In the genomic region with DNA sequence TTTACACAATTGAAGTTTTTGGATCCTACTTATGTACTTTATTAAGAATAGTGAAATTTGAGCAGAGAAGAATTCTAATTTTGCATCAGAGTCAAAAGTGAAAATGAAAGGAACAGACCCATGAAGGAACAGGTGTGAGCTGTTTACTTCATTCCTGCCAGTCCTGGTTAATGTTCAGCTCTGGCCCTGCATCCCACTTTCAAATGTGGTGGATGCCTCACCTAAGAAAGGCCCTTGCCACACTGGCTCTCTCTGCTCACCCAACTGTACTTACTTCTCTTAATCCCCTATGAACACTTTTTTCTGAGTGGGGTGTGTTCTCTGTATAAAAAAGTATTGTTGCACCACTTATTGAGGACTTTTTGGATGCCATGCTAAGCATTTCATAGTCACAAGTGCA, we compare ENCODE assay signal across 11 cellular contexts.
DNase-seq lines count a peak whose midpoint lies in the region; ATAC-seq, FAIRE-seq and TF ChIP-seq lines count a peak whose summit lies in the region.
"Had no signal": no experiment of that assay in that cellular context is flagged by ENCODE, and none has a peak within 500 bp of the region (broad histone marks: within the 10 kb centered on the region; RNA-seq: fewer than 3 reads in every experiment).

No MANE protein-coding gene starts in this region.

- no peak for TF ChIP-seq CTCF in D721Med (IDR thresholded peaks at IDR 0.05; ENCODE audit: insufficient read depth, missing control alignments)

- H3K4me3 ChIP-seq in duodenal mucosa (ENCODE audit: low read depth in 1 of 2, low read length in 2 of 2), result peak overlapping the region; percentile 16 to 34
- H3K4me3 ChIP-seq: ascending aorta had no signal

- FAIRE-seq in GM18507 (lab: Jason Lieb, UNC) (peak; percentile 73), D721Med (lab: Jason Lieb, UNC) (no peak)

- no peak overlapping the region for H3K9ac ChIP-seq in duodenal mucosa (ENCODE audit: low read depth in 1 of 2, low read length in 2 of 2)

- ATAC-seq in GM21381 (IDR thresholded peaks at IDR 0.05; ENCODE audit: unreplicated experiment), result peak; percentile 100
- ATAC-seq in HG03354 (IDR thresholded peaks at IDR 0.05; ENCODE audit: poor library complexity, severe bottlenecking, unreplicated experiment), result peak; percentile 96

- no peaks in the 10 kb centered on the region for H3K9me3 ChIP-seq in duodenal mucosa (ENCODE audit: control insufficient read depth in 1 of 2, low read length in 2 of 2)
- H3K9me3 ChIP-seq: ascending aorta had no signal

- H3K36me3 ChIP-seq in duodenal mucosa (ENCODE audit: control insufficient read depth in 1 of 2, insufficient read depth in 2 of 2, low read length in 2 of 2), result no peaks in the 10 kb centered on the region
- H3K36me3 ChIP-seq: ascending aorta had no signal

- no peaks in the 10 kb centered on the region for H3K27me3 ChIP-seq in duodenal mucosa (ENCODE audit: control insufficient read depth in 1 of 2, insufficient read depth in 2 of 2, low read length in 2 of 2)
- H3K27me3 ChIP-seq: ascending aorta had no signal

- no peak overlapping the region for H3K27ac ChIP-seq in duodenal mucosa (ENCODE audit: low read depth, low read length)
- H3K27ac ChIP-seq: ascending aorta had no signal

- no peak for DNase-seq in GM18507 (ENCODE audit: extremely low spot score, insufficient read length, low read depth)
- no peak for DNase-seq in D721Med (ENCODE audit: insufficient read length, low spot score)
- no peak for DNase-seq in stimulated activated naive CD4-positive, alpha-beta T cell (lab: John Stamatoyannopoulos, UW)
- DNase-seq in SHP77 (lab: John Stamatoyannopoulos, UW), result no peak
- DNase-seq in HuH-7.5 (ENCODE audit: low spot score), result no peak
- DNase-seq: midbrain, trophoblast cell had no signal

- H3K4me1 ChIP-seq in duodenal mucosa (ENCODE audit: control insufficient read depth in 1 of 2, insufficient read depth in 2 of 2, low read length in 2 of 2), result peaks cover 20 to 22% of the 10 kb centered on the region in 2 donors
- H3K4me1 ChIP-seq: ascending aorta had no signal
